ENCODE assay signal across 21 cellular contexts in the genomic region with DNA sequence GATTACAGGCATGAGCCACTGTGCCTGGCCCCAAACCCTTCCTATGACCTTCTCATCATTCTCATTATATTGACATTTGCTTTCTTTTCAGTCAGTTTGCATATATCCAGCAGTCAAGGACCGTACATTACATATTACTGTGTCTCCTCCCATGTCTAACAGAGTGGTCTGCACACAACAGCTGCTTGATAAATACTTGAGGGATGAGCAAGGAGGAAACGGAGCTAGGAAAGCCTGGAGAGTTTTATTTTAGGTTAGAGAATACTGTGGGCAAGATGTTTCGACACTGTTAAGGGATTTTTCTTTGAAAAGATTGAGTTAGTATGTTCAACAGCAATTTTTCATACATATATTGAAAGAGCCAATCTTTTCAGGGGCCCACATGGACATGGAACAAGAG.
DNase-seq lines count a peak whose midpoint lies in the region; ATAC-seq and TF ChIP-seq lines count a peak whose summit lies in the region.
"Had no signal": no experiment of that assay in that cellular context is flagged by ENCODE, and none has a peak within 500 bp of the region (broad histone marks: within the 10 kb centered on the region; RNA-seq: fewer than 3 reads in every experiment).

No MANE protein-coding gene starts in this region.

- H3K4me1 ChIP-seq in Peyer's patch: no peaks in the 10 kb centered on the region
- no peaks in the 10 kb centered on the region for H3K4me1 ChIP-seq in A673 (ENCODE audit: insufficient read depth, low read length, poor library complexity, severe bottlenecking)

- no TSS peak for BruUV-seq in A673 (replicated peaks; lab: Mats Ljungman, UMichigan)

- H3K9me3 ChIP-seq in T-helper 17 cell (ENCODE audit: control insufficient read depth, low read length, poor library complexity, severe bottlenecking) (no peaks in the 10 kb centered on the region), Peyer's patch (no peaks in the 10 kb centered on the region), A673 (ENCODE audit: low read depth, low read length, poor library complexity, severe bottlenecking) (no peaks in the 10 kb centered on the region)
- H3K9me3 ChIP-seq: esophagus muscularis mucosa, neutrophil had no signal

- TF ChIP-seq CTCF in Peyer's patch (IDR thresholded peaks at IDR 0.05): no peak
- no peak for TF ChIP-seq CTCF in A673 (conservative IDR thresholded peaks at IDR 0.05; ENCODE audit: low read depth, low read length)

- peak overlapping the region; percentile 78 for H3K27ac Mint-ChIP-seq in T-helper 17 cell
- H3K27ac Mint-ChIP-seq: activated CD4-positive, alpha-beta T cell treated with anti-CD3 and anti-CD28 coated beads, Interleukin-2, amount 10 ng/mL, durations not matched to agents 7 days and 5 days; activated naive CD4-positive, alpha-beta T cell treated with anti-CD3 and anti-CD28 coated beads, Interleukin-2, amount 50 U/mL, for 24 hours had no signal

- H3K27me3 ChIP-seq in Peyer's patch (no peaks in the 10 kb centered on the region), A673 (replicated peaks; ENCODE audit: insufficient read depth, low read depth, low read length, poor library complexity) (no peaks in the 10 kb centered on the region)
- H3K27me3 ChIP-seq: esophagus muscularis mucosa had no signal

- intact Hi-C loops in A673 (cut with micrococcal nuclease; ENCODE audit: unreplicated experiment): no loop called here

- CTCF ChIA-PET in A673 (lab: Charles Lee): no interaction called here

- peaks cover 5% of the 10 kb centered on the region for H3K36me3 Mint-ChIP-seq in T-helper 17 cell (ENCODE audit: low read depth)

- ATAC-seq in T-helper 17 cell (no peak), HG03045 (IDR thresholded peaks at IDR 0.05; ENCODE audit: unreplicated experiment) (no peak)

- peak overlapping the region; percentile 49 for H3K4me3 Mint-ChIP-seq in T-helper 17 cell
- H3K4me3 Mint-ChIP-seq: activated CD4-positive, alpha-beta T cell treated with anti-CD3 and anti-CD28 coated beads, Interleukin-2, amount 10 ng/mL, durations not matched to agents 7 days and 5 days; activated naive CD4-positive, alpha-beta T cell treated with anti-CD3 and anti-CD28 coated beads, Interleukin-2, amount 50 U/mL, for 24 hours; CD4-positive, alpha-beta memory T cell had no signal

- H3K4me3 ChIP-seq in skeletal muscle cell (ENCODE audit: low read depth, low read length): no peak overlapping the region
- H3K4me3 ChIP-seq in Peyer's patch: no peak overlapping the region
- H3K4me3 ChIP-seq in A673 (ENCODE audit: low read depth, low read length, poor library complexity, severe bottlenecking): no peak overlapping the region
- H3K4me3 ChIP-seq: esophagus muscularis mucosa had no signal

- peaks cover 11% of the 10 kb centered on the region for H3K4me1 Mint-ChIP-seq in T-helper 17 cell

- no peak overlapping the region for H3K27ac ChIP-seq in Peyer's patch
- no peak overlapping the region for H3K27ac ChIP-seq in A673 (ENCODE audit: low read depth, low read length, poor library complexity, severe bottlenecking)
- H3K27ac ChIP-seq: 22Rv1, esophagus muscularis mucosa, neutrophil had no signal

- H3K36me3 ChIP-seq in Peyer's patch: no peaks in the 10 kb centered on the region
- H3K36me3 ChIP-seq in A673 (ENCODE audit: insufficient read depth, low read length, poor library complexity, severe bottlenecking): no peaks in the 10 kb centered on the region
- H3K36me3 ChIP-seq: esophagus muscularis mucosa, neutrophil had no signal

- TF ChIP-seq POLR2A in Peyer's patch (IDR thresholded peaks at IDR 0.05): no peak

- peak; percentile 20 for DNase-seq in DMS 273 (lab: John Stamatoyannopoulos, UW; ENCODE audit: unreplicated experiment)
- DNase-seq in DMS 273 treated with DMSO at 0.1 percent for 48 hours (lab: John Stamatoyannopoulos, UW): no peak
- no peak for DNase-seq in T-helper 17 cell
- peak; percentile 79 for DNase-seq in fibroblast of peridontal ligament (ENCODE audit: extremely low read depth)
- peak; percentile 66 for DNase-seq in skeletal muscle cell (ENCODE audit: low read depth)
- DNase-seq in Peyer's patch: no peak
- no peak for DNase-seq in A673 (ENCODE audit: low spot score)
- DNase-seq: activated CD4-positive, alpha-beta T cell treated with anti-CD3 and anti-CD28 coated beads, Interleukin-2, amount 10 ng/mL, durations not matched to agents 7 days and 5 days; activated T-cell treated with anti-CD3 and anti-CD28 coated beads for 4 hours; CD4-positive, alpha-beta memory T cell; DND-41; effector CD4-positive, alpha-beta T cell; NCI-H1092 treated with DMSO at 0.1 percent for 48 hours; NCI-H2107; NCI-H526 treated with DMSO at 0.1 percent for 48 hours; stimulated activated CD4-positive, alpha-beta T cell treated with anti-CD3 and anti-CD28 coated beads, Interleukin-1b, Interleukin-23, amount 100 ng/mL, for 48 hours had no signal

- H3K27me3 Mint-ChIP-seq in T-helper 17 cell: peaks cover 10% of the 10 kb centered on the region
- H3K27me3 Mint-ChIP-seq: activated CD4-positive, alpha-beta T cell treated with anti-CD3 and anti-CD28 coated beads, Interleukin-2, amount 10 ng/mL, durations not matched to agents 7 days and 5 days; activated naive CD4-positive, alpha-beta T cell treated with anti-CD3 and anti-CD28 coated beads, Interleukin-2, amount 50 U/mL, for 24 hours had no signal

- POLR2A ChIA-PET in A673 (lab: Charles Lee; ENCODE audit: low non-redundant PET): no interaction called here

Comparison
In these comparisons a context has a peak if more than half of its experiments do, and no peak if none do; other contexts are left out.
1. DNase-seq: peak in DMS 273 (single experiment), fibroblast of peridontal ligament (single experiment) and skeletal muscle cell (single experiment); none in DMS 273 treated with DMSO at 0.1 percent for 48 hours (single experiment), T-helper 17 cell (0 of 3), Peyer's patch (0 of 3) and A673 (single experiment).